ENCODE assay signal across 4 cellular contexts in genomic region chr7:111460695-111461094, GRCh38.
A peak's percentile ranks its signal among the peaks of the same experiment; 100 is the strongest.
TF ChIP-seq lines count a peak whose summit lies in the region.

No MANE protein-coding gene starts in this region.

TF ChIP-seq in HepG2, 621 proteins besides CTCF, POLR2A, EP300 and RAD21 (continues in another document):
- 0 out of 2 replicates have a peak, but pooled peaks have one; percentile 3 for TF ChIP-seq MAFF (IDR thresholded peaks at IDR 0.05; ENCODE audit: low read depth, low read length)
- no peak for TF ChIP-seq ZNF18 (CRISPR knock-in tag; IDR thresholded peaks at IDR 0.05; ENCODE audit: insufficient replicate concordance)
- no peak for TF ChIP-seq TSC22D2 (CRISPR knock-in tag; IDR thresholded peaks at IDR 0.05; ENCODE audit: borderline replicate concordance)
- no peak for TF ChIP-seq PRDM10 (CRISPR knock-in tag; IDR thresholded peaks at IDR 0.05; ENCODE audit: low read depth)
- no peak for TF ChIP-seq ZNF768 (CRISPR knock-in tag; IDR thresholded peaks at IDR 0.05)

TF ChIP-seq in A549, 52 proteins besides CTCF, POLR2A, EP300 and RAD21:
- TF ChIP-seq EHF (CRISPR knock-in tag; IDR thresholded peaks at IDR 0.05) (no peak), MAFK (IDR thresholded peaks at IDR 0.05; ENCODE audit: partially characterized antibody) (peak; percentile 32)
TF ChIP-seq in A549: peak in this region for 1.

TF ChIP-seq in IMR-90, 13 proteins besides CTCF, POLR2A, EP300 and RAD21:
- TF ChIP-seq MAFK (IDR thresholded peaks at IDR 0.05; ENCODE audit: low read depth, low read length): no peak
- TF ChIP-seq RCOR1 (IDR thresholded peaks at IDR 0.05; ENCODE audit: insufficient replicate concordance, low read length): no peak
- TF ChIP-seq USF2 (IDR thresholded peaks at IDR 0.05; ENCODE audit: low read depth, low read length): no peak

TF ChIP-seq in K562, 482 proteins besides CTCF, POLR2A, EP300 and RAD21 (continues in another document):
- TF ChIP-seq C11orf30 (IDR thresholded peaks at IDR 0.05; ENCODE audit: low read depth) (peak; percentile 91), MXI1 (IDR thresholded peaks at IDR 0.05; ENCODE audit: low read depth, low read length) (no peak), ZBTB26 (CRISPR knock-in tag; IDR thresholded peaks at IDR 0.05) (no peak), CEBPG (CRISPR knock-in tag; IDR thresholded peaks at IDR 0.05) (no peak), CEBPG (tag; conservative IDR thresholded peaks at IDR 0.05 in 1 of 2, IDR thresholded peaks at IDR 0.05 in 1 of 2) (no peak), ZNF24 (IDR thresholded peaks at IDR 0.05) (no peak), XRCC3 (IDR thresholded peaks at IDR 0.05) (no peak), SMAD2 (IDR thresholded peaks at IDR 0.05; ENCODE audit: low read depth, low read length) (no peak), MAFF (IDR thresholded peaks at IDR 0.05; ENCODE audit: low read length) (peak; percentile 41; the same call in 1 of the 2 replicates), RBM25 (IDR thresholded peaks at IDR 0.05; ENCODE audit: low read depth, low read length, severe bottlenecking) (no peak), MAFG (tag; conservative IDR thresholded peaks at IDR 0.05) (peak; percentile 76), ZC3H8 (IDR thresholded peaks at IDR 0.05) (no peak), ZNF41 (CRISPR knock-in tag; conservative IDR thresholded peaks at IDR 0.05) (no peak), ZNF717 (CRISPR knock-in tag; IDR thresholded peaks at IDR 0.05) (no peak), NCOA2 (IDR thresholded peaks at IDR 0.05; ENCODE audit: partially characterized antibody in 2 of 2) (no peak), SAFB2 (IDR thresholded peaks at IDR 0.05; ENCODE audit: borderline replicate concordance, low read depth, low read length, severe bottlenecking) (no peak), POLR3G (IDR thresholded peaks at IDR 0.05; ENCODE audit: extremely low read depth, insufficient read length, insufficient replicate concordance) (no peak), IRF1 (CRISPR knock-in tag; IDR thresholded peaks at IDR 0.05; ENCODE audit: borderline replicate concordance) (no peak), RBM14 (IDR thresholded peaks at IDR 0.05; ENCODE audit: borderline replicate concordance, insufficient read depth, low read depth, low read length) (no peak), CCAR2 (IDR thresholded peaks at IDR 0.05; ENCODE audit: low read depth, low read length) (no peak), IRF9 (tag; IDR thresholded peaks at IDR 0.05) (no peak), SETDB1 (IDR thresholded peaks at IDR 0.05; ENCODE audit: low read length) (no peak), TAF15 (IDR thresholded peaks at IDR 0.05; ENCODE audit: low read depth, low read length) (no peak), TEAD2 (tag; IDR thresholded peaks at IDR 0.05) (no peak), ETS2 (tag; IDR thresholded peaks at IDR 0.05; ENCODE audit: borderline replicate concordance, poor library complexity, severe bottlenecking) (no peak), NCOA6 (IDR thresholded peaks at IDR 0.05) (no peak), ZNF224 (CRISPR knock-in tag; IDR thresholded peaks at IDR 0.05) (no peak), SP2 (IDR thresholded peaks at IDR 0.05; ENCODE audit: extremely low read depth, low read depth, low read length, poor library complexity, severe bottlenecking) (no peak), BACH1 (tag; IDR thresholded peaks at IDR 0.05) (0 out of 2 replicates have a peak, but pooled peaks have one; percentile 29), ETS1 (conservative IDR thresholded peaks at IDR 0.05; ENCODE audit: control insufficient read depth, low read depth, low read length) (no peak), POU5F1 (IDR thresholded peaks at IDR 0.05; ENCODE audit: borderline replicate concordance, low read depth, low read length, partially characterized antibody) (no peak), NFIC (IDR thresholded peaks at IDR 0.05) (no peak), TCF3 (CRISPR knock-in tag; IDR thresholded peaks at IDR 0.05) (no peak), ZKSCAN3 (CRISPR knock-in tag; IDR thresholded peaks at IDR 0.05) (no peak), ZC3H11A (IDR thresholded peaks at IDR 0.05; ENCODE audit: low read depth, low read length) (no peak), ARID3A (IDR thresholded peaks at IDR 0.05; ENCODE audit: borderline replicate concordance, low read depth, low read length) (no peak), MED1 (CRISPR knock-in tag; IDR thresholded peaks at IDR 0.05; ENCODE audit: borderline replicate concordance) (no peak), PATZ1 (CRISPR knock-in tag; IDR thresholded peaks at IDR 0.05; ENCODE audit: borderline replicate concordance) (no peak), FOXP1 (CRISPR knock-in tag; IDR thresholded peaks at IDR 0.05) (no peak), ZNF316 (IDR thresholded peaks at IDR 0.05) (peak; percentile 94), GTF2E2 (tag; IDR thresholded peaks at IDR 0.05) (0 out of 2 replicates have a peak, but pooled peaks have one; percentile 37), MGA (IDR thresholded peaks at IDR 0.05) (no peak)
